ENCODE assay signal across 1 cellular context in the genomic region with DNA sequence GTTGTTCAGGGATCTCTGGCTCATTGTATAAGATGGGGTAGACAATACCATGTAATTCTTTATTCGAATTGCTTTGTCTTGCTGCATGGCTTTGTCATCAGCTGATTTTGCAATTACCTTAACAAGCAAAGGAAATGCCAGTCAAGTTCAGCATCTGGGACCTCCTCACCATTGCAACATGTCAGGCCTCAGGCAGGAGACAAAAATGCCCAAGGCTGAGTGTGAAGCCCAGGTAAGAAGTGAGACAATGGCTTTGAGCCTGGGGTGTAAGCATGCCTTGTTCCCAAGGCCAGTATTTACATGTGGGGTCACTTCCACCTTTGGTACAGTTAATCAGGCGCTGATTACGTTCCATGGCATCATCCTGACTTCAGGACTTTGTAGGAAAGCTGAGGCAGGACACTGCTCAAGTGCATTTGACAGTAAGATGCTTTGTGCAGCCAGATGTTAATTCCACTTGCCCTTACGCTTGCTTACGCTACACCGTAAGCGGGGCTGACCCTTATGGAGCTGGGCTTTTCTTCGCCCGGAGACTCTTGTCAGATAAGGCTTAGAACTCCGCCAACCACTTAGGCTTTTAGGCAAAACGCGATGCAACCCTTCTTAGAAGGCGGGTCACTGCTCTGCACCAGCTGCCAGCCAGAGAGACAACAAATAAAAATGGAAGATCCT.
TF ChIP-seq lines count a peak whose summit lies in the region.

No MANE protein-coding gene starts in this region.

TF ChIP-seq in K562, 482 proteins besides CTCF, POLR2A, EP300 and RAD21 (continued from another document and continues in another):
- TF ChIP-seq, protein P1, sequence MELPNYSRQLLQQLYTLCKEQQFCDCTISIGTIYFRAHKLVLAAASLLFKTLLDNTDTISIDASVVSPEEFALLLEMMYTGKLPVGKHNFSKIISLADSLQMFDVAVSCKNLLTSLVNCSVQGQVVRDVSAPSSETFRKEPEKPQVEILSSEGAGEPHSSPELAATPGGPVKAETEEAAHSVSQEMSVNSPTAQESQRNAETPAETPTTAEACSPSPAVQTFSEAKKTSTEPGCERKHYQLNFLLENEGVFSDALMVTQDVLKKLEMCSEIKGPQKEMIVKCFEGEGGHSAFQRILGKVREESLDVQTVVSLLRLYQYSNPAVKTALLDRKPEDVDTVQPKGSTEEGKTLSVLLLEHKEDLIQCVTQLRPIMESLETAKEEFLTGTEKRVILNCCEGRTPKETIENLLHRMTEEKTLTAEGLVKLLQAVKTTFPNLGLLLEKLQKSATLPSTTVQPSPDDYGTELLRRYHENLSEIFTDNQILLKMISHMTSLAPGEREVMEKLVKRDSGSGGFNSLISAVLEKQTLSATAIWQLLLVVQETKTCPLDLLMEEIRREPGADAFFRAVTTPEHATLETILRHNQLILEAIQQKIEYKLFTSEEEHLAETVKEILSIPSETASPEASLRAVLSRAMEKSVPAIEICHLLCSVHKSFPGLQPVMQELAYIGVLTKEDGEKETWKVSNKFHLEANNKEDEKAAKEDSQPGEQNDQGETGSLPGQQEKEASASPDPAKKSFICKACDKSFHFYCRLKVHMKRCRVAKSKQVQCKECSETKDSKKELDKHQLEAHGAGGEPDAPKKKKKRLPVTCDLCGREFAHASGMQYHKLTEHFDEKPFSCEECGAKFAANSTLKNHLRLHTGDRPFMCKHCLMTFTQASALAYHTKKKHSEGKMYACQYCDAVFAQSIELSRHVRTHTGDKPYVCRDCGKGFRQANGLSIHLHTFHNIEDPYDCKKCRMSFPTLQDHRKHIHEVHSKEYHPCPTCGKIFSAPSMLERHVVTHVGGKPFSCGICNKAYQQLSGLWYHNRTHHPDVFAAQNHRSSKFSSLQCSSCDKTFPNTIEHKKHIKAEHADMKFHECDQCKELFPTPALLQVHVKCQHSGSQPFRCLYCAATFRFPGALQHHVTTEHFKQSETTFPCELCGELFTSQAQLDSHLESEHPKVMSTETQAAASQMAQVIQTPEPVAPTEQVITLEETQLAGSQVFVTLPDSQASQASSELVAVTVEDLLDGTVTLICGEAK (IDR thresholded peaks at IDR 0.05) = no peak
- TF ChIP-seq, protein P1 (CRISPR knock-in tag; IDR thresholded peaks at IDR 0.05) = no peak
- no peak for TF ChIP-seq CREB1 (IDR thresholded peaks at IDR 0.05)
- no peak for TF ChIP-seq CREB1 (CRISPR knock-in tag; IDR thresholded peaks at IDR 0.05)
- no peak for TF ChIP-seq RBM39 (optimal IDR thresholded peaks at IDR 0.05; ENCODE audit: low read depth, low read length)
- TF ChIP-seq, protein P2, sequence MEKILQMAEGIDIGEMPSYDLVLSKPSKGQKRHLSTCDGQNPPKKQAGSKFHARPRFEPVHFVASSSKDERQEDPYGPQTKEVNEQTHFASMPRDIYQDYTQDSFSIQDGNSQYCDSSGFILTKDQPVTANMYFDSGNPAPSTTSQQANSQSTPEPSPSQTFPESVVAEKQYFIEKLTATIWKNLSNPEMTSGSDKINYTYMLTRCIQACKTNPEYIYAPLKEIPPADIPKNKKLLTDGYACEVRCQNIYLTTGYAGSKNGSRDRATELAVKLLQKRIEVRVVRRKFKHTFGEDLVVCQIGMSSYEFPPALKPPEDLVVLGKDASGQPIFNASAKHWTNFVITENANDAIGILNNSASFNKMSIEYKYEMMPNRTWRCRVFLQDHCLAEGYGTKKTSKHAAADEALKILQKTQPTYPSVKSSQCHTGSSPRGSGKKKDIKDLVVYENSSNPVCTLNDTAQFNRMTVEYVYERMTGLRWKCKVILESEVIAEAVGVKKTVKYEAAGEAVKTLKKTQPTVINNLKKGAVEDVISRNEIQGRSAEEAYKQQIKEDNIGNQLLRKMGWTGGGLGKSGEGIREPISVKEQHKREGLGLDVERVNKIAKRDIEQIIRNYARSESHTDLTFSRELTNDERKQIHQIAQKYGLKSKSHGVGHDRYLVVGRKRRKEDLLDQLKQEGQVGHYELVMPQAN (IDR thresholded peaks at IDR 0.05; ENCODE audit: borderline replicate concordance) = peak; percentile 69; the same call in 1 of the 2 replicates
- TF ChIP-seq DMBX1 (CRISPR knock-in tag; IDR thresholded peaks at IDR 0.05; ENCODE audit: borderline replicate concordance) = peak; percentile 35; the same call in 1 of the 2 replicates
- no peak for TF ChIP-seq ZNF830 (CRISPR knock-in tag; IDR thresholded peaks at IDR 0.05)
- TF ChIP-seq DACH1 (IDR thresholded peaks at IDR 0.05; ENCODE audit: partially characterized antibody) = no peak
- TF ChIP-seq JUN (IDR thresholded peaks at IDR 0.05; ENCODE audit: borderline replicate concordance, low read depth, low read length) = no peak
- TF ChIP-seq JUN (CRISPR knock-in tag; IDR thresholded peaks at IDR 0.05; ENCODE audit: borderline replicate concordance) = 0 out of 2 replicates have a peak, but pooled peaks have one; percentile 28
- no peak for TF ChIP-seq SRSF3 (IDR thresholded peaks at IDR 0.05; ENCODE audit: insufficient read depth, low read length)
- TF ChIP-seq HDAC1 (IDR thresholded peaks at IDR 0.05) = 0 out of 4 replicates have a peak, but pooled peaks of 1 of the 2 experiments have one; percentile 24
- TF ChIP-seq POLR2AphosphoS5 (IDR thresholded peaks at IDR 0.05; ENCODE audit: control insufficient read depth, insufficient read depth, low read depth, low read length) = no peak
- no peak for TF ChIP-seq ZNF232 (CRISPR knock-in tag; IDR thresholded peaks at IDR 0.05)
- TF ChIP-seq, protein P3, sequence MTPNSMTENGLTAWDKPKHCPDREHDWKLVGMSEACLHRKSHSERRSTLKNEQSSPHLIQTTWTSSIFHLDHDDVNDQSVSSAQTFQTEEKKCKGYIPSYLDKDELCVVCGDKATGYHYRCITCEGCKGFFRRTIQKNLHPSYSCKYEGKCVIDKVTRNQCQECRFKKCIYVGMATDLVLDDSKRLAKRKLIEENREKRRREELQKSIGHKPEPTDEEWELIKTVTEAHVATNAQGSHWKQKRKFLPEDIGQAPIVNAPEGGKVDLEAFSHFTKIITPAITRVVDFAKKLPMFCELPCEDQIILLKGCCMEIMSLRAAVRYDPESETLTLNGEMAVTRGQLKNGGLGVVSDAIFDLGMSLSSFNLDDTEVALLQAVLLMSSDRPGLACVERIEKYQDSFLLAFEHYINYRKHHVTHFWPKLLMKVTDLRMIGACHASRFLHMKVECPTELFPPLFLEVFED (CRISPR knock-in tag; conservative IDR thresholded peaks at IDR 0.05) = 0 out of 2 replicates have a peak, but pooled peaks have one; percentile 19
- TF ChIP-seq, protein P4, sequence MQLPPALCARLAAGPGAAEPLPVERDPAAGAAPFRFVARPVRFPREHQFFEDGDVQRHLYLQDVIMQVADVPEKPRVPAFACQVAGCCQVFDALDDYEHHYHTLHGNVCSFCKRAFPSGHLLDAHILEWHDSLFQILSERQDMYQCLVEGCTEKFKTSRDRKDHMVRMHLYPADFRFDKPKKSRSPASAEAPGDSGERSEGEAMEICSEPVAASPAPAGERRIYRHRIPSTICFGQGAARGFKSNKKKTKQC (CRISPR knock-in tag; IDR thresholded peaks at IDR 0.05) = 0 out of 2 replicates have a peak, but pooled peaks have one; percentile 22
- TF ChIP-seq, protein P5, sequence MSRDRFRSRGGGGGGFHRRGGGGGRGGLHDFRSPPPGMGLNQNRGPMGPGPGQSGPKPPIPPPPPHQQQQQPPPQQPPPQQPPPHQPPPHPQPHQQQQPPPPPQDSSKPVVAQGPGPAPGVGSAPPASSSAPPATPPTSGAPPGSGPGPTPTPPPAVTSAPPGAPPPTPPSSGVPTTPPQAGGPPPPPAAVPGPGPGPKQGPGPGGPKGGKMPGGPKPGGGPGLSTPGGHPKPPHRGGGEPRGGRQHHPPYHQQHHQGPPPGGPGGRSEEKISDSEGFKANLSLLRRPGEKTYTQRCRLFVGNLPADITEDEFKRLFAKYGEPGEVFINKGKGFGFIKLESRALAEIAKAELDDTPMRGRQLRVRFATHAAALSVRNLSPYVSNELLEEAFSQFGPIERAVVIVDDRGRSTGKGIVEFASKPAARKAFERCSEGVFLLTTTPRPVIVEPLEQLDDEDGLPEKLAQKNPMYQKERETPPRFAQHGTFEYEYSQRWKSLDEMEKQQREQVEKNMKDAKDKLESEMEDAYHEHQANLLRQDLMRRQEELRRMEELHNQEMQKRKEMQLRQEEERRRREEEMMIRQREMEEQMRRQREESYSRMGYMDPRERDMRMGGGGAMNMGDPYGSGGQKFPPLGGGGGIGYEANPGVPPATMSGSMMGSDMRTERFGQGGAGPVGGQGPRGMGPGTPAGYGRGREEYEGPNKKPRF (IDR thresholded peaks at IDR 0.05; ENCODE audit: low read depth, low read length) = no peak
- TF ChIP-seq, protein P6, sequence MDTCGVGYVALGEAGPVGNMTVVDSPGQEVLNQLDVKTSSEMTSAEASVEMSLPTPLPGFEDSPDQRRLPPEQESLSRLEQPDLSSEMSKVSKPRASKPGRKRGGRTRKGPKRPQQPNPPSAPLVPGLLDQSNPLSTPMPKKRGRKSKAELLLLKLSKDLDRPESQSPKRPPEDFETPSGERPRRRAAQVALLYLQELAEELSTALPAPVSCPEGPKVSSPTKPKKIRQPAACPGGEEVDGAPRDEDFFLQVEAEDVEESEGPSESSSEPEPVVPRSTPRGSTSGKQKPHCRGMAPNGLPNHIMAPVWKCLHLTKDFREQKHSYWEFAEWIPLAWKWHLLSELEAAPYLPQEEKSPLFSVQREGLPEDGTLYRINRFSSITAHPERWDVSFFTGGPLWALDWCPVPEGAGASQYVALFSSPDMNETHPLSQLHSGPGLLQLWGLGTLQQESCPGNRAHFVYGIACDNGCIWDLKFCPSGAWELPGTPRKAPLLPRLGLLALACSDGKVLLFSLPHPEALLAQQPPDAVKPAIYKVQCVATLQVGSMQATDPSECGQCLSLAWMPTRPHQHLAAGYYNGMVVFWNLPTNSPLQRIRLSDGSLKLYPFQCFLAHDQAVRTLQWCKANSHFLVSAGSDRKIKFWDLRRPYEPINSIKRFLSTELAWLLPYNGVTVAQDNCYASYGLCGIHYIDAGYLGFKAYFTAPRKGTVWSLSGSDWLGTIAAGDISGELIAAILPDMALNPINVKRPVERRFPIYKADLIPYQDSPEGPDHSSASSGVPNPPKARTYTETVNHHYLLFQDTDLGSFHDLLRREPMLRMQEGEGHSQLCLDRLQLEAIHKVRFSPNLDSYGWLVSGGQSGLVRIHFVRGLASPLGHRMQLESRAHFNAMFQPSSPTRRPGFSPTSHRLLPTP (IDR thresholded peaks at IDR 0.05; ENCODE audit: borderline replicate concordance, extremely low read depth, insufficient read length) = no peak
- TF ChIP-seq DPF2 (IDR thresholded peaks at IDR 0.05) = peak; percentile 35; the same call in 1 of the 2 replicates
- TF ChIP-seq, protein P7, sequence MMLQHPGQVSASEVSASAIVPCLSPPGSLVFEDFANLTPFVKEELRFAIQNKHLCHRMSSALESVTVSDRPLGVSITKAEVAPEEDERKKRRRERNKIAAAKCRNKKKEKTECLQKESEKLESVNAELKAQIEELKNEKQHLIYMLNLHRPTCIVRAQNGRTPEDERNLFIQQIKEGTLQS (IDR thresholded peaks at IDR 0.05) = 0 out of 2 replicates have a peak, but pooled peaks have one; percentile 20
- TF ChIP-seq, protein P7 (CRISPR knock-in tag; conservative IDR thresholded peaks at IDR 0.05) = no peak
- TF ChIP-seq, protein P8, sequence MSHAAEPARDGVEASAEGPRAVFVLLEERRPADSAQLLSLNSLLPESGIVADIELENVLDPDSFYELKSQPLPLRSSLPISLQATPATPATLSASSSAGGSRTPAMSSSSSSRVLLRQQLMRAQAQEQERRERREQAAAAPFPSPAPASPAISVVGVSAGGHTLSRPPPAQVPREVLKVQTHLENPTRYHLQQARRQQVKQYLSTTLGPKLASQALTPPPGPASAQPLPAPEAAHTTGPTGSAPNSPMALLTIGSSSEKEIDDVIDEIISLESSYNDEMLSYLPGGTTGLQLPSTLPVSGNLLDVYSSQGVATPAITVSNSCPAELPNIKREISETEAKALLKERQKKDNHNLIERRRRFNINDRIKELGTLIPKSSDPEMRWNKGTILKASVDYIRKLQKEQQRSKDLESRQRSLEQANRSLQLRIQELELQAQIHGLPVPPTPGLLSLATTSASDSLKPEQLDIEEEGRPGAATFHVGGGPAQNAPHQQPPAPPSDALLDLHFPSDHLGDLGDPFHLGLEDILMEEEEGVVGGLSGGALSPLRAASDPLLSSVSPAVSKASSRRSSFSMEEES (CRISPR knock-in tag; IDR thresholded peaks at IDR 0.05) = no peak
- no peak for TF ChIP-seq HDAC8 (tag; IDR thresholded peaks at IDR 0.05)
- TF ChIP-seq GATAD2A (IDR thresholded peaks at IDR 0.05) = no peak
